1 cellular context compared by ENCODE assay signal in the genomic region with DNA sequence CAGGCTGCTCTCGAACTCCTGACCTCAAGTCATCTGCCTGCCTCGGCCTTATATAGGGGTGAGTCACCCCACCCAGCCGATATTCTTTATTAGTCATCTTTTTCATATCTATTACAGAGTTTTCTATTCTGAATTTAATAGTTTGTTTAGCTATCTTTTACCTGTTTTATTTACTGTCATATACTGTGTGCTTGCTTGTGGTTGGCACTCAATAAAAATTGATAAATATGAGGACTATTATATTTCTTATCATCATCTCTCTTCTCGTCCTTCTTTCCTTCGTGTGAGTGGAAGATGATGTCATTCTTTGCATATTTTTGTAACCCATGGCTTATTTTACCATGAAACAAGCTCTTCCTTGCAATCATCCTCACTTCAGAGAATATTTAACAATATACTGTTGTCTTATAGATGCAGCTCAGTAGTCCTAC.
TF ChIP-seq lines count a peak whose summit lies in the region.

No MANE protein-coding gene starts in this region.

TF ChIP-seq in GM23338, 12 proteins besides CTCF, POLR2A, EP300 and RAD21 (continued from another document):
- TF ChIP-seq ZNF462 (CRISPR knock-in tag; IDR thresholded peaks at IDR 0.05) = no peak
- TF ChIP-seq NANOG (IDR thresholded peaks at IDR 0.05; ENCODE audit: borderline replicate concordance) = no peak
- TF ChIP-seq, protein P1, sequence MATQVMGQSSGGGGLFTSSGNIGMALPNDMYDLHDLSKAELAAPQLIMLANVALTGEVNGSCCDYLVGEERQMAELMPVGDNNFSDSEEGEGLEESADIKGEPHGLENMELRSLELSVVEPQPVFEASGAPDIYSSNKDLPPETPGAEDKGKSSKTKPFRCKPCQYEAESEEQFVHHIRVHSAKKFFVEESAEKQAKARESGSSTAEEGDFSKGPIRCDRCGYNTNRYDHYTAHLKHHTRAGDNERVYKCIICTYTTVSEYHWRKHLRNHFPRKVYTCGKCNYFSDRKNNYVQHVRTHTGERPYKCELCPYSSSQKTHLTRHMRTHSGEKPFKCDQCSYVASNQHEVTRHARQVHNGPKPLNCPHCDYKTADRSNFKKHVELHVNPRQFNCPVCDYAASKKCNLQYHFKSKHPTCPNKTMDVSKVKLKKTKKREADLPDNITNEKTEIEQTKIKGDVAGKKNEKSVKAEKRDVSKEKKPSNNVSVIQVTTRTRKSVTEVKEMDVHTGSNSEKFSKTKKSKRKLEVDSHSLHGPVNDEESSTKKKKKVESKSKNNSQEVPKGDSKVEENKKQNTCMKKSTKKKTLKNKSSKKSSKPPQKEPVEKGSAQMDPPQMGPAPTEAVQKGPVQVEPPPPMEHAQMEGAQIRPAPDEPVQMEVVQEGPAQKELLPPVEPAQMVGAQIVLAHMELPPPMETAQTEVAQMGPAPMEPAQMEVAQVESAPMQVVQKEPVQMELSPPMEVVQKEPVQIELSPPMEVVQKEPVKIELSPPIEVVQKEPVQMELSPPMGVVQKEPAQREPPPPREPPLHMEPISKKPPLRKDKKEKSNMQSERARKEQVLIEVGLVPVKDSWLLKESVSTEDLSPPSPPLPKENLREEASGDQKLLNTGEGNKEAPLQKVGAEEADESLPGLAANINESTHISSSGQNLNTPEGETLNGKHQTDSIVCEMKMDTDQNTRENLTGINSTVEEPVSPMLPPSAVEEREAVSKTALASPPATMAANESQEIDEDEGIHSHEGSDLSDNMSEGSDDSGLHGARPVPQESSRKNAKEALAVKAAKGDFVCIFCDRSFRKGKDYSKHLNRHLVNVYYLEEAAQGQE (IDR thresholded peaks at IDR 0.05; ENCODE audit: unreplicated experiment) = no peak
- no peak for TF ChIP-seq STAT1 (IDR thresholded peaks at IDR 0.05; ENCODE audit: unreplicated experiment)
- TF ChIP-seq CREB1 (CRISPR knock-in tag; IDR thresholded peaks at IDR 0.05; ENCODE audit: low read depth) = no peak
- TF ChIP-seq EZH2 (IDR thresholded peaks at IDR 0.05; ENCODE audit: low read depth, unreplicated experiment) = no peak
- no peak for TF ChIP-seq ZNF331 (CRISPR knock-in tag; IDR thresholded peaks at IDR 0.05; ENCODE audit: low read depth)
- TF ChIP-seq, protein P2, sequence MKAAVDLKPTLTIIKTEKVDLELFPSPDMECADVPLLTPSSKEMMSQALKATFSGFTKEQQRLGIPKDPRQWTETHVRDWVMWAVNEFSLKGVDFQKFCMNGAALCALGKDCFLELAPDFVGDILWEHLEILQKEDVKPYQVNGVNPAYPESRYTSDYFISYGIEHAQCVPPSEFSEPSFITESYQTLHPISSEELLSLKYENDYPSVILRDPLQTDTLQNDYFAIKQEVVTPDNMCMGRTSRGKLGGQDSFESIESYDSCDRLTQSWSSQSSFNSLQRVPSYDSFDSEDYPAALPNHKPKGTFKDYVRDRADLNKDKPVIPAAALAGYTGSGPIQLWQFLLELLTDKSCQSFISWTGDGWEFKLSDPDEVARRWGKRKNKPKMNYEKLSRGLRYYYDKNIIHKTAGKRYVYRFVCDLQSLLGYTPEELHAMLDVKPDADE (IDR thresholded peaks at IDR 0.05) = no peak
TF ChIP-seq in GM23338: peak in this region for 0.
